ENCODE assay signal across 1 cellular context in the genomic region with DNA sequence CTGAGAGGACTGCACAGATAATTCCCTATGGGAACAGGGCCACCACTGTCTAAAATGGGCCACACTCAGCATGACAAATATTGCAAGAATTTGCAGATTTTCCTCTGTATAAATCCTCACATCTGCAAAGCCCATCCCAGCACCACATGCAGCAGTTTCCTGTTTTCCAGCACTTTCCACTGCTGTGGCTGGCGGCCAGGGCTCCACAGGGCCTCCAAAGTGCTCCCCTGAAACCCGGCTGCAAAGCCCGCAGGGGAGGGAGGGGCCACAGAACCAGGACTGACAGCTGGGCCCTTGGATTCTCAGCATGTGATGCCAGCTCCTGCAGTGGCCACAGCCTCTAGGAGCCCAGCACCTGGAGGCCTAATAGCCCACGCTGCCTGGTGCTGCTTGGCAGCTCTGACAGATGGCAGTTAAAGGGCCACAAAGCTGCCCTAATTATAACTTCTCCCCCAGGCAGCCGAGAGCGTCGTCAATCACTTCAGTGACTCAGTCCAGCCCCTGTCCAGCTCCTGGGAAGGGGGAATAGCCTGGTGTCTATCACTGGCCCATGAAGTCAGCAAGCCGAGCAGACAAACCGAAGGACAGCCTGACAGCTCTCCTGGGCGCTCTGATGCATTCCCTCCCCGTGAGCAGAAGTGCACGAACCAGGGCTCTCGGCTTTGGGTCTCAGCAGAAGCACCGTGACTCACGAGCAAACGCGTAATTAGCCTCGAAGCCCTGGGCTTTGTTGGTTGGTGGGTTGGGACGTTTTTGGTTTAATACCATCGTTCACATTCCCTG.
TF ChIP-seq lines count a peak whose summit lies in the region.

No MANE protein-coding gene starts in this region.

TF ChIP-seq in H1, 55 proteins besides CTCF, POLR2A, EP300 and RAD21:
- TF ChIP-seq SAP30 (IDR thresholded peaks at IDR 0.05; ENCODE audit: insufficient read depth, insufficient replicate concordance, low read length) (no peak), E2F6 (IDR thresholded peaks at IDR 0.05) (no peak), SIN3A (conservative IDR thresholded peaks at IDR 0.05 in 1 of 2, IDR thresholded peaks at IDR 0.05 in 1 of 2; ENCODE audit: low read depth in 1 of 2, low read length in 2 of 2) (no peak), GABPA (IDR thresholded peaks at IDR 0.05; ENCODE audit: borderline replicate concordance, insufficient read depth, low read length) (no peak), KDM5A (IDR thresholded peaks at IDR 0.05; ENCODE audit: low read length) (no peak), CTBP2 (IDR thresholded peaks at IDR 0.05; ENCODE audit: borderline replicate concordance, insufficient read depth, insufficient read length, low read length) (no peak), ASH2L (IDR thresholded peaks at IDR 0.05; ENCODE audit: low read length) (no peak), HDAC2 (IDR thresholded peaks at IDR 0.05; ENCODE audit: borderline replicate concordance in 1 of 2, low read depth in 2 of 2, low read length in 2 of 2) (no peak), SP4 (IDR thresholded peaks at IDR 0.05; ENCODE audit: low read length) (no peak), CREB1 (IDR thresholded peaks at IDR 0.05) (no peak), JUN (IDR thresholded peaks at IDR 0.05; ENCODE audit: low read depth, low read length) (no peak), RFX5 (IDR thresholded peaks at IDR 0.05; ENCODE audit: borderline replicate concordance, low read depth, low read length) (no peak), TCF12 (IDR thresholded peaks at IDR 0.05; ENCODE audit: low read depth, low read length) (no peak), ZNF274 (IDR thresholded peaks at IDR 0.05; ENCODE audit: borderline replicate concordance, extremely low read depth, low read length) (no peak), SRF (IDR thresholded peaks at IDR 0.05; ENCODE audit: low read depth, low read length) (no peak), POU5F1 (IDR thresholded peaks at IDR 0.05; ENCODE audit: low read depth, low read length) (no peak), SUZ12 (IDR thresholded peaks at IDR 0.05; ENCODE audit: low read length) (no peak), CHD2 (IDR thresholded peaks at IDR 0.05; ENCODE audit: low read length) (no peak), SP2 (IDR thresholded peaks at IDR 0.05; ENCODE audit: low read length) (no peak)
- TF ChIP-seq, protein P1, sequence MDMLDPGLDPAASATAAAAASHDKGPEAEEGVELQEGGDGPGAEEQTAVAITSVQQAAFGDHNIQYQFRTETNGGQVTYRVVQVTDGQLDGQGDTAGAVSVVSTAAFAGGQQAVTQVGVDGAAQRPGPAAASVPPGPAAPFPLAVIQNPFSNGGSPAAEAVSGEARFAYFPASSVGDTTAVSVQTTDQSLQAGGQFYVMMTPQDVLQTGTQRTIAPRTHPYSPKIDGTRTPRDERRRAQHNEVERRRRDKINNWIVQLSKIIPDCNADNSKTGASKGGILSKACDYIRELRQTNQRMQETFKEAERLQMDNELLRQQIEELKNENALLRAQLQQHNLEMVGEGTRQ (IDR thresholded peaks at IDR 0.05; ENCODE audit: low read length), result no peak
